In genomic region chr10:6162589-6163356, GRCh38 we compare ENCODE assay signal across 8 cellular contexts. TPM values are rescaled to one million over a fixed set of nuclear protein-coding genes. Genes with fewer than 3 reads are reported as not detected.
DNase-seq lines count a peak whose midpoint lies in the region; ATAC-seq and TF ChIP-seq lines count a peak whose summit lies in the region.

No MANE protein-coding gene starts in this region.

- H3K9me3 Mint-ChIP-seq in brain (no peaks in the 10 kb centered on the region), mesothelial cell of epicardium (no peaks in the 10 kb centered on the region)

- no peak overlapping the region; the same call in 1 of the 2 replicates for H3K27ac ChIP-seq in HL-60 (replicated peaks)

- peaks cover 56% of the 10 kb centered on the region for H3K4me1 Mint-ChIP-seq in brain
- H3K4me1 Mint-ChIP-seq in mesothelial cell of epicardium: peaks cover 41% of the 10 kb centered on the region

- H3K4me3 ChIP-seq in HL-60 (replicated peaks; ENCODE audit: insufficient read depth, low read length): peak overlapping the region; percentile 41

- H3K36me3 Mint-ChIP-seq in brain (peaks cover 24% of the 10 kb centered on the region), mesothelial cell of epicardium (peaks cover 6% of the 10 kb centered on the region)

- H3K4me3 Mint-ChIP-seq in brain (peak overlapping the region; percentile 36 to 78 (median 67)), mesothelial cell of epicardium (peak overlapping the region; percentile 37)

- peak overlapping the region; percentile 4 to 66 (median 60) for H3K27ac Mint-ChIP-seq in brain
- peak overlapping the region; percentile 3 for H3K27ac Mint-ChIP-seq in mesothelial cell of epicardium

- TF ChIP-seq CTCF in HL-60 (IDR thresholded peaks at IDR 0.05; ENCODE audit: insufficient read depth, low read length) (no peak), brain (conservative IDR thresholded peaks at IDR 0.05) (no peak), mesothelial cell of epicardium (IDR thresholded peaks at IDR 0.05; ENCODE audit: unreplicated experiment) (no peak)

- DNase-seq in A172 (ENCODE audit: low spot score) (peak; percentile 40), HL-60 (ENCODE audit: low read depth in 1 of 2, low spot score in 1 of 2) (no peak), mesothelial cell of epicardium (ENCODE audit: low spot score in 2 of 2, unreplicated experiment in 2 of 2) (no peak), NCI-H446 (lab: John Stamatoyannopoulos, UW) (no peak), putamen (ENCODE audit: low spot score) (no peak), NCI-H2029 (lab: John Stamatoyannopoulos, UW) (no peak)

- no peaks in the 10 kb centered on the region for H3K27me3 ChIP-seq in HL-60 (ENCODE audit: insufficient read depth, poor library complexity, severe bottlenecking)

- ATAC-seq in activated CD4-positive, CD25-positive, alpha-beta regulatory T cell treated with anti-CD3 and anti-CD28 coated beads, Interleukin-2, amount 50 U/mL, for 24 hours: no peak

- H3K27me3 Mint-ChIP-seq in brain: no peaks in the 10 kb centered on the region
- no peaks in the 10 kb centered on the region for H3K27me3 Mint-ChIP-seq in mesothelial cell of epicardium (ENCODE audit: low read depth)

RNA-seq across cellular contexts. Expression of gene PFKFB3, which starts 40.0 kb away (rescaled TPM):
- total RNA-seq in A172 (2014; rRNA removed; shearing (Covaris generic)): 12.2 and 16.5 TPM in 2 replicates
- 22.3 TPM for polyA plus RNA-seq in brain (ENCODE audit: insufficient read depth, low read depth, low replicate concordance)
- total RNA-seq in mesothelial cell of epicardium: 51.0 to 55.0 TPM (median 51.5 TPM) in 3 replicates
